In genomic region chr1:39378377-39378776, GRCh38 we compare ENCODE assay signal across 9 cellular contexts.
DNase-seq lines count a peak whose midpoint lies in the region; ATAC-seq, FAIRE-seq and TF ChIP-seq lines count a peak whose summit lies in the region.
"Had no signal": no experiment of that assay in that cellular context is flagged by ENCODE, and none has a peak within 500 bp of the region (broad histone marks: within the 10 kb centered on the region; RNA-seq: fewer than 3 reads in every experiment).

No MANE protein-coding gene starts in this region.

- no peaks in the 10 kb centered on the region for H3K79me2 ChIP-seq in hepatocyte

- H3K27ac Mint-ChIP-seq in activated naive CD8-positive, alpha-beta T cell treated with anti-CD3 and anti-CD28 coated beads, Interleukin-2, amount 50 U/mL, for 24 hours, result no peak overlapping the region
- H3K27ac Mint-ChIP-seq: activated naive CD4-positive, alpha-beta T cell treated with anti-CD3 and anti-CD28 coated beads, Interleukin-2, amount 50 U/mL, for 24 hours had no signal

- H3K4me2 ChIP-seq in hepatocyte, result no peak overlapping the region

- DNase-seq in BE2C (no peak), GM18507 (ENCODE audit: extremely low spot score, insufficient read length, low read depth) (no peak), OCI-M1 (lab: John Stamatoyannopoulos, UW) (peak; percentile 11), hepatocyte (ENCODE audit: low spot score) (peak; percentile 63), MG63 (no peak)
- DNase-seq in activated naive CD8-positive, alpha-beta T cell treated with anti-CD3 and anti-CD28 coated beads, Interleukin-2, amount 50 U/mL, for 24 hours, result no peak
- no peak for DNase-seq in effector CD4-positive, alpha-beta T cell

- H3K4me3 ChIP-seq in BE2C (ENCODE audit: low read depth, low read length), result no peak overlapping the region
- H3K4me3 ChIP-seq in hepatocyte, result no peak overlapping the region
- no peak overlapping the region for H3K4me3 ChIP-seq in MG63

- no peaks in the 10 kb centered on the region for H3K4me1 Mint-ChIP-seq in activated naive CD8-positive, alpha-beta T cell treated with anti-CD3 and anti-CD28 coated beads, Interleukin-2, amount 50 U/mL, for 24 hours
- H3K4me1 Mint-ChIP-seq: activated naive CD4-positive, alpha-beta T cell treated with anti-CD3 and anti-CD28 coated beads, Interleukin-2, amount 50 U/mL, for 24 hours had no signal

- H3K27me3 ChIP-seq in BE2C (no peaks in the 10 kb centered on the region), hepatocyte (no peaks in the 10 kb centered on the region), MG63 (no peaks in the 10 kb centered on the region)

- H3K4me1 ChIP-seq in BE2C, result no peaks in the 10 kb centered on the region
- H3K4me1 ChIP-seq in hepatocyte (ENCODE audit: insufficient read depth), result no peaks in the 10 kb centered on the region

- H3K9me2 ChIP-seq in hepatocyte (replicated peaks; ENCODE audit: insufficient read depth), result no peaks in the 10 kb centered on the region

- H2AFZ ChIP-seq in hepatocyte, result no peak overlapping the region

- H3K36me3 Mint-ChIP-seq in activated naive CD8-positive, alpha-beta T cell treated with anti-CD3 and anti-CD28 coated beads, Interleukin-2, amount 50 U/mL, for 24 hours (ENCODE audit: low read depth), result peaks cover 34% of the 10 kb centered on the region

- H3K9me3 Mint-ChIP-seq in activated naive CD8-positive, alpha-beta T cell treated with anti-CD3 and anti-CD28 coated beads, Interleukin-2, amount 50 U/mL, for 24 hours, result no peaks in the 10 kb centered on the region
- H3K9me3 Mint-ChIP-seq: activated naive CD4-positive, alpha-beta T cell treated with anti-CD3 and anti-CD28 coated beads, Interleukin-2, amount 50 U/mL, for 24 hours had no signal

- H3K36me3 ChIP-seq in BE2C (no peaks in the 10 kb centered on the region), hepatocyte (replicated peaks; ENCODE audit: insufficient read depth, low read depth) (no peaks in the 10 kb centered on the region), MG63 (peaks cover 28% of the 10 kb centered on the region)

- H3K4me3 Mint-ChIP-seq in activated naive CD8-positive, alpha-beta T cell treated with anti-CD3 and anti-CD28 coated beads, Interleukin-2, amount 50 U/mL, for 24 hours, result no peak overlapping the region
- H3K4me3 Mint-ChIP-seq: activated naive CD4-positive, alpha-beta T cell treated with anti-CD3 and anti-CD28 coated beads, Interleukin-2, amount 50 U/mL, for 24 hours had no signal

- no peaks in the 10 kb centered on the region for H3K27me3 Mint-ChIP-seq in activated naive CD8-positive, alpha-beta T cell treated with anti-CD3 and anti-CD28 coated beads, Interleukin-2, amount 50 U/mL, for 24 hours
- H3K27me3 Mint-ChIP-seq: activated naive CD4-positive, alpha-beta T cell treated with anti-CD3 and anti-CD28 coated beads, Interleukin-2, amount 50 U/mL, for 24 hours had no signal

- no peaks in the 10 kb centered on the region for H4K20me1 ChIP-seq in hepatocyte (ENCODE audit: insufficient read depth, poor library complexity, severe bottlenecking)

- FAIRE-seq in GM18507 (lab: Jason Lieb, UNC), result peak; percentile 49

- ATAC-seq in activated naive CD8-positive, alpha-beta T cell treated with anti-CD3 and anti-CD28 coated beads, Interleukin-2, amount 50 U/mL, for 24 hours, result no peak
- no peak for ATAC-seq in GM18517 (IDR thresholded peaks at IDR 0.05; ENCODE audit: unreplicated experiment)

- WGBS in hepatocyte (ENCODE audit: low lambda C conversion rate, missing lambda C conversion rate), result 15% methylated on average over 2 of the region's 2 CpGs

- H3K27ac ChIP-seq in hepatocyte, result no peak overlapping the region

- TF ChIP-seq CTCF in BE2C (IDR thresholded peaks at IDR 0.05; ENCODE audit: low read depth, low read length), result peak; percentile 50
- TF ChIP-seq CTCF in hepatocyte (IDR thresholded peaks at IDR 0.05; ENCODE audit: poor library complexity), result peak; percentile 55

- H3K9me3 ChIP-seq in BE2C (no peaks in the 10 kb centered on the region), hepatocyte (ENCODE audit: low read depth) (no peaks in the 10 kb centered on the region), MG63 (no peaks in the 10 kb centered on the region)

Comparison
In these comparisons a context has a peak if more than half of its experiments do, and no peak if none do; other contexts are left out.
1. DNase-seq: peak in OCI-M1 (single experiment) and hepatocyte (single experiment); none in BE2C (single experiment), GM18507 (single experiment), MG63 (single experiment), activated naive CD8-positive, alpha-beta T cell treated with anti-CD3 and anti-CD28 coated beads, Interleukin-2, amount 50 U/mL, for 24 hours (single experiment) and effector CD4-positive, alpha-beta T cell (single experiment).